In genomic region chr11:111335124-111335535, GRCh38 we compare ENCODE assay signal across 1 cellular context.
TF ChIP-seq lines count a peak whose summit lies in the region.

No MANE protein-coding gene starts in this region.

TF ChIP-seq in HepG2, 621 proteins besides CTCF, POLR2A, EP300 and RAD21 (continued from another document and continues in another):
- no peak for TF ChIP-seq CEBPZ (IDR thresholded peaks at IDR 0.05; ENCODE audit: low read length)
- no peak for TF ChIP-seq CENPX (CRISPR knock-in tag; IDR thresholded peaks at IDR 0.05)
- no peak for TF ChIP-seq ZNF605 (CRISPR knock-in tag; IDR thresholded peaks at IDR 0.05)
- TF ChIP-seq SIN3B (IDR thresholded peaks at IDR 0.05; ENCODE audit: low read length) = no peak
- TF ChIP-seq, protein P1, sequence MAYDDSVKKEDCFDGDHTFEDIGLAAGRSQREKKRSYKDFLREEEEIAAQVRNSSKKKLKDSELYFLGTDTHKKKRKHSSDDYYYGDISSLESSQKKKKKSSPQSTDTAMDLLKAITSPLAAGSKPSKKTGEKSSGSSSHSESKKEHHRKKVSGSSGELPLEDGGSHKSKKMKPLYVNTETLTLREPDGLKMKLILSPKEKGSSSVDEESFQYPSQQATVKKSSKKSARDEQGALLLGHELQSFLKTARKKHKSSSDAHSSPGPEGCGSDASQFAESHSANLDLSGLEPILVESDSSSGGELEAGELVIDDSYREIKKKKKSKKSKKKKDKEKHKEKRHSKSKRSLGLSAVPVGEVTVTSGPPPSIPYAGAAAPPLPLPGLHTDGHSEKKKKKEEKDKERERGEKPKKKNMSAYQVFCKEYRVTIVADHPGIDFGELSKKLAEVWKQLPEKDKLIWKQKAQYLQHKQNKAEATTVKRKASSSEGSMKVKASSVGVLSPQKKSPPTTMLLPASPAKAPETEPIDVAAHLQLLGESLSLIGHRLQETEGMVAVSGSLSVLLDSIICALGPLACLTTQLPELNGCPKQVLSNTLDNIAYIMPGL (CRISPR knock-in tag; IDR thresholded peaks at IDR 0.05; ENCODE audit: borderline replicate concordance in 1 of 2, low read depth in 1 of 2) = 0 out of 4 replicates have a peak, but pooled peaks of 1 of the 2 experiments have one; percentile 10
- no peak for TF ChIP-seq RFXANK (CRISPR knock-in tag; IDR thresholded peaks at IDR 0.05)
- TF ChIP-seq HOXA5 (CRISPR knock-in tag; IDR thresholded peaks at IDR 0.05) = no peak
- TF ChIP-seq ARID4A (CRISPR knock-in tag; IDR thresholded peaks at IDR 0.05; ENCODE audit: borderline replicate concordance) = 0 out of 2 replicates have a peak, but pooled peaks have one; percentile 31
- 0 out of 2 replicates have a peak, but pooled peaks have one; percentile 2 for TF ChIP-seq KAT8 (CRISPR knock-in tag; IDR thresholded peaks at IDR 0.05)
- peak; percentile 30; the same call in 1 of the 2 replicates for TF ChIP-seq THAP11 (CRISPR knock-in tag; IDR thresholded peaks at IDR 0.05)
- no peak for TF ChIP-seq REXO4 (CRISPR knock-in tag; IDR thresholded peaks at IDR 0.05; ENCODE audit: borderline replicate concordance)
- TF ChIP-seq KMT2A (CRISPR knock-in tag; IDR thresholded peaks at IDR 0.05) = peak; percentile 44; the same call in 1 of the 2 replicates
- no peak for TF ChIP-seq ZNF790 (CRISPR knock-in tag; IDR thresholded peaks at IDR 0.05; ENCODE audit: borderline replicate concordance)
- TF ChIP-seq RORA (CRISPR knock-in tag; IDR thresholded peaks at IDR 0.05) = no peak
- no peak for TF ChIP-seq PAX8 (CRISPR knock-in tag; IDR thresholded peaks at IDR 0.05; ENCODE audit: borderline replicate concordance)
- 0 out of 2 replicates have a peak, but pooled peaks have one; percentile 20 for TF ChIP-seq ZNF614 (CRISPR knock-in tag; IDR thresholded peaks at IDR 0.05; ENCODE audit: borderline replicate concordance)
- TF ChIP-seq CHD4 (IDR thresholded peaks at IDR 0.05; ENCODE audit: borderline replicate concordance, low read length) = peak; percentile 29; the same call in 1 of the 2 replicates
- no peak; the same call in 1 of the 2 replicates for TF ChIP-seq UBTF (CRISPR knock-in tag; IDR thresholded peaks at IDR 0.05)
- no peak for TF ChIP-seq ZBTB43 (CRISPR knock-in tag; conservative IDR thresholded peaks at IDR 0.05)
- no peak for TF ChIP-seq ZXDC (CRISPR knock-in tag; IDR thresholded peaks at IDR 0.05)
- no peak for TF ChIP-seq MXD1 (CRISPR knock-in tag; IDR thresholded peaks at IDR 0.05)
- TF ChIP-seq ZBTB26 (CRISPR knock-in tag; IDR thresholded peaks at IDR 0.05; ENCODE audit: borderline replicate concordance) = 0 out of 2 replicates have a peak, but pooled peaks have one; percentile 17
- no peak for TF ChIP-seq ZNF33B (CRISPR knock-in tag; IDR thresholded peaks at IDR 0.05)
- 0 out of 2 replicates have a peak, but pooled peaks have one; percentile 35 for TF ChIP-seq ZNF335 (CRISPR knock-in tag; IDR thresholded peaks at IDR 0.05)
- TF ChIP-seq, protein P2, sequence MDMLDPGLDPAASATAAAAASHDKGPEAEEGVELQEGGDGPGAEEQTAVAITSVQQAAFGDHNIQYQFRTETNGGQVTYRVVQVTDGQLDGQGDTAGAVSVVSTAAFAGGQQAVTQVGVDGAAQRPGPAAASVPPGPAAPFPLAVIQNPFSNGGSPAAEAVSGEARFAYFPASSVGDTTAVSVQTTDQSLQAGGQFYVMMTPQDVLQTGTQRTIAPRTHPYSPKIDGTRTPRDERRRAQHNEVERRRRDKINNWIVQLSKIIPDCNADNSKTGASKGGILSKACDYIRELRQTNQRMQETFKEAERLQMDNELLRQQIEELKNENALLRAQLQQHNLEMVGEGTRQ (IDR thresholded peaks at IDR 0.05; ENCODE audit: low read depth, low read length) = no peak
- TF ChIP-seq, protein P2 (CRISPR knock-in tag; IDR thresholded peaks at IDR 0.05; ENCODE audit: borderline replicate concordance) = no peak
- TF ChIP-seq ZNF292 (CRISPR knock-in tag; IDR thresholded peaks at IDR 0.05; ENCODE audit: borderline replicate concordance, low read depth) = peak; percentile 62; the same call in 1 of the 2 replicates
- peak; percentile 77 for TF ChIP-seq POLR2G (IDR thresholded peaks at IDR 0.05; ENCODE audit: low read depth, low read length)
- TF ChIP-seq ZNF713 (CRISPR knock-in tag; IDR thresholded peaks at IDR 0.05) = no peak
- TF ChIP-seq, protein P3, sequence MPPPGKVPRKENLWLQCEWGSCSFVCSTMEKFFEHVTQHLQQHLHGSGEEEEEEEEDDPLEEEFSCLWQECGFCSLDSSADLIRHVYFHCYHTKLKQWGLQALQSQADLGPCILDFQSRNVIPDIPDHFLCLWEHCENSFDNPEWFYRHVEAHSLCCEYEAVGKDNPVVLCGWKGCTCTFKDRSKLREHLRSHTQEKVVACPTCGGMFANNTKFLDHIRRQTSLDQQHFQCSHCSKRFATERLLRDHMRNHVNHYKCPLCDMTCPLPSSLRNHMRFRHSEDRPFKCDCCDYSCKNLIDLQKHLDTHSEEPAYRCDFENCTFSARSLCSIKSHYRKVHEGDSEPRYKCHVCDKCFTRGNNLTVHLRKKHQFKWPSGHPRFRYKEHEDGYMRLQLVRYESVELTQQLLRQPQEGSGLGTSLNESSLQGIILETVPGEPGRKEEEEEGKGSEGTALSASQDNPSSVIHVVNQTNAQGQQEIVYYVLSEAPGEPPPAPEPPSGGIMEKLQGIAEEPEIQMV (CRISPR knock-in tag; IDR thresholded peaks at IDR 0.05; ENCODE audit: low read depth) = no peak; the same call in 1 of the 2 replicates
